ENCODE assay signal across 10 cellular contexts in genomic region chr9:14348241-14349140, GRCh38. TPM values are rescaled to one million over a fixed set of nuclear protein-coding genes. Genes with fewer than 3 reads are reported as not detected.
DNase-seq lines count a peak whose midpoint lies in the region; FAIRE-seq and TF ChIP-seq lines count a peak whose summit lies in the region.
"Had no signal": no experiment of that assay in that cellular context is flagged by ENCODE, and none has a peak within 500 bp of the region (broad histone marks: within the 10 kb centered on the region; RNA-seq: fewer than 3 reads in every experiment).

No MANE protein-coding gene starts in this region.

- no peak for FAIRE-seq in GM12891 (lab: Jason Lieb, UNC)
- FAIRE-seq in GM12892 (lab: Jason Lieb, UNC), result no peak

- peak overlapping the region; percentile 73 for H3K4me3 ChIP-seq in left ventricle myocardium inferior

- H3K9me3 Mint-ChIP-seq in progenitor cell of endocrine pancreas (ENCODE audit: low read depth), result no peaks in the 10 kb centered on the region

- peaks cover 12% of the 10 kb centered on the region for H3K27me3 Mint-ChIP-seq in progenitor cell of endocrine pancreas

- H3K27ac Mint-ChIP-seq in progenitor cell of endocrine pancreas, result peak overlapping the region; percentile 69

- no peaks in the 10 kb centered on the region for H3K27me3 ChIP-seq in left ventricle myocardium inferior (ENCODE audit: low read depth)

- H3K4me1 Mint-ChIP-seq in progenitor cell of endocrine pancreas (ENCODE audit: low read depth), result peaks cover 40% of the 10 kb centered on the region

- H3K4me1 ChIP-seq in ES-I3 (ENCODE audit: insufficient read depth, low read length), result peaks cover 9% of the 10 kb centered on the region
- H3K4me1 ChIP-seq in left ventricle myocardium inferior, result peaks cover 70% of the 10 kb centered on the region

- peak overlapping the region; percentile 53 for H3K27ac ChIP-seq in angular gyrus (ENCODE audit: low read depth, low read length)
- H3K27ac ChIP-seq in left ventricle myocardium inferior (replicated peaks), result peak overlapping the region; percentile 96
- H3K27ac ChIP-seq: HL-60 had no signal

- no peak for TF ChIP-seq POLR2A in GM12891 (IDR thresholded peaks at IDR 0.05; ENCODE audit: low read depth, low read length)
- no peak for TF ChIP-seq POLR2A in GM12892 (IDR thresholded peaks at IDR 0.05; ENCODE audit: low read depth, low read length)

- intact Hi-C loops in left ventricle myocardium inferior (cut with micrococcal nuclease), result no loop called here

- no peak for DNase-seq in left ventricle myocardium inferior
- DNase-seq in progenitor cell of endocrine pancreas (ENCODE audit: low spot score, unreplicated experiment), result no peak
- DNase-seq in GM12891 (ENCODE audit: insufficient read length, low spot score), result no peak
- DNase-seq in pons (ENCODE audit: low spot score), result no peak
- no peak for DNase-seq in stimulated activated naive CD4-positive, alpha-beta T cell treated with Interleukin-2 at 50 U/mL for 16 hours (lab: John Stamatoyannopoulos, UW)
- no peak for DNase-seq in GM12892 (ENCODE audit: insufficient read length)

- no peaks in the 10 kb centered on the region for H3K36me3 Mint-ChIP-seq in progenitor cell of endocrine pancreas (ENCODE audit: insufficient read depth)

- H3K9me3 ChIP-seq in ES-I3 (ENCODE audit: control insufficient read depth, insufficient read depth, low read length), result no peaks in the 10 kb centered on the region
- H3K9me3 ChIP-seq in left ventricle myocardium inferior (replicated peaks), result no peaks in the 10 kb centered on the region

- TF ChIP-seq CTCF in left ventricle myocardium inferior (IDR thresholded peaks at IDR 0.05; ENCODE audit: borderline replicate concordance) (no peak), progenitor cell of endocrine pancreas (IDR thresholded peaks at IDR 0.05; ENCODE audit: unreplicated experiment) (no peak)

- H3K9ac ChIP-seq in ES-I3 (ENCODE audit: low read depth, low read length), result peak overlapping the region; percentile 79

- H3K36me3 ChIP-seq in ES-I3 (ENCODE audit: insufficient read depth, low read length) (no peaks in the 10 kb centered on the region), left ventricle myocardium inferior (no peaks in the 10 kb centered on the region)

- peak overlapping the region; percentile 59 for H3K4me3 Mint-ChIP-seq in progenitor cell of endocrine pancreas (ENCODE audit: low read depth)

TF ChIP-seq in GM12891, 5 proteins besides CTCF, POLR2A, EP300 and RAD21:
- TF ChIP-seq POLR2AphosphoS5 (IDR thresholded peaks at IDR 0.05; ENCODE audit: low read depth, low read length) (no peak), SPI1 (IDR thresholded peaks at IDR 0.05; ENCODE audit: low read depth, low read length) (no peak), POU2F2 (IDR thresholded peaks at IDR 0.05; ENCODE audit: low read depth, low read length) (no peak), PAX5 (IDR thresholded peaks at IDR 0.05; ENCODE audit: insufficient read depth, low read length, severe bottlenecking) (no peak), TAF1 (IDR thresholded peaks at IDR 0.05; ENCODE audit: low read depth, low read length) (no peak)
TF ChIP-seq in GM12891: peak in this region for 0.

RNA-seq across cellular contexts. Expression of gene NFIB, which starts 34.5 kb away (rescaled TPM):
- 110 TPM for total RNA-seq in left ventricle myocardium inferior
- 15.3 and 15.5 TPM in 2 replicates for total RNA-seq in progenitor cell of endocrine pancreas
- polyA plus RNA-seq in GM12891 (2012; ENCODE audit: low read depth, missing spikeins), result 0.08 TPM
- polyA plus RNA-seq in GM12892 (2012; ENCODE audit: missing spikeins), result not detected
- total RNA-seq: T-helper 1 cell treated with Interleukin-12 subunit alpha and Interleukin-12 subunit beta and Interleukin-4 antibody, amounts not matched to agents 30 ng/mL and 1 ng/mL, for 36 hours had no signal
